ENCODE assay signal across 12 cellular contexts in genomic region chr3:194184265-194184751, GRCh38. TPM values are rescaled to one million over a fixed set of nuclear protein-coding genes. Genes with fewer than 3 reads are reported as not detected.
DNase-seq lines count a peak whose midpoint lies in the region; ATAC-seq and TF ChIP-seq lines count a peak whose summit lies in the region.
"Had no signal": no experiment of that assay in that cellular context is flagged by ENCODE, and none has a peak within 500 bp of the region (broad histone marks: within the 10 kb centered on the region; RNA-seq: fewer than 3 reads in every experiment).

No MANE protein-coding gene starts in this region.

- peak; percentile 45 for ATAC-seq in GM23338
- ATAC-seq: sciatic nerve had no signal

- H3F3A ChIP-seq in GM23338 (replicated peaks; ENCODE audit: low read depth) (no peaks in the 10 kb centered on the region), neural progenitor cell (ENCODE audit: low read depth) (peaks cover 26% of the 10 kb centered on the region)

- H3K4me1 ChIP-seq in GM23338 (ENCODE audit: insufficient read depth) (peaks cover 8% of the 10 kb centered on the region; the same call in 1 of the 2 replicates), neural progenitor cell (peaks cover 30% of the 10 kb centered on the region)
- H3K4me1 ChIP-seq: colonic mucosa had no signal

- no peak overlapping the region for H3K27ac Mint-ChIP-seq in GM23338
- H3K27ac Mint-ChIP-seq in neural progenitor cell = peak overlapping the region; percentile 57
- no peak overlapping the region for H3K27ac Mint-ChIP-seq in HFFc6

- H4K20me1 ChIP-seq in GM23338 (replicated peaks; ENCODE audit: insufficient read depth) = no peaks in the 10 kb centered on the region
- H4K20me1 ChIP-seq in neural progenitor cell (ENCODE audit: low read depth) = no peaks in the 10 kb centered on the region

- TF ChIP-seq CTCF in GM23338 (conservative IDR thresholded peaks at IDR 0.05; ENCODE audit: low read depth in 2 of 2) (no peak), VCaP (conservative IDR thresholded peaks at IDR 0.05) (no peak), neural progenitor cell (IDR thresholded peaks at IDR 0.05) (no peak), HFFc6 (IDR thresholded peaks at IDR 0.05) (no peak)

- H2AFZ ChIP-seq in GM23338 = peak overlapping the region; percentile 96
- no peak overlapping the region for H2AFZ ChIP-seq in neural progenitor cell (replicated peaks)

- peaks cover 15% of the 10 kb centered on the region for H3K4me1 Mint-ChIP-seq in GM23338
- peaks cover 27% of the 10 kb centered on the region for H3K4me1 Mint-ChIP-seq in neural progenitor cell
- H3K4me1 Mint-ChIP-seq in HFFc6 (ENCODE audit: low read depth) = no peaks in the 10 kb centered on the region

- H3K4me3 Mint-ChIP-seq in GM23338 = no peak overlapping the region
- no peak overlapping the region for H3K4me3 Mint-ChIP-seq in neural progenitor cell
- H3K4me3 Mint-ChIP-seq in HFFc6 = no peak overlapping the region

- H3K9me3 Mint-ChIP-seq in GM23338 (no peaks in the 10 kb centered on the region), neural progenitor cell (no peaks in the 10 kb centered on the region), HFFc6 (no peaks in the 10 kb centered on the region)

- H3K27ac ChIP-seq in GM23338 (ENCODE audit: low read depth) (no peak overlapping the region), VCaP (peak overlapping the region; percentile 84), neural progenitor cell (peak overlapping the region; percentile 65)
- H3K27ac ChIP-seq: colonic mucosa had no signal

- no peaks in the 10 kb centered on the region for H3K9me3 ChIP-seq in neural progenitor cell (ENCODE audit: low read depth)
- H3K9me3 ChIP-seq: colonic mucosa had no signal

- no peak for DNase-seq in GM23338 (ENCODE audit: low spot score)
- peak; percentile 90 to 99 for DNase-seq in NCI-H2081 (lab: John Stamatoyannopoulos, UW)
- peak; percentile 71 for DNase-seq in neural progenitor cell (ENCODE audit: low spot score)
- DNase-seq in activated naive CD4-positive, alpha-beta T cell (lab: John Stamatoyannopoulos, UW) = no peak
- no peak for DNase-seq in HFFc6
- no peak for DNase-seq in activated CD8-positive, alpha-beta memory T cell treated with anti-CD3 and anti-CD28 coated beads, Interleukin-2, amount 50 U/mL, for 4 hours
- DNase-seq: colonic mucosa, NCI-H1694, SIG-M5, substantia nigra had no signal

- H3K9me2 ChIP-seq in GM23338 (ENCODE audit: insufficient read depth) = no peaks in the 10 kb centered on the region

- H3K27me3 ChIP-seq in GM23338 (ENCODE audit: insufficient read depth) (no peaks in the 10 kb centered on the region), neural progenitor cell (no peaks in the 10 kb centered on the region)
- H3K27me3 ChIP-seq: colonic mucosa had no signal

- peak overlapping the region; percentile 1; the same call in 1 of the 2 replicates for H3K4me2 ChIP-seq in GM23338
- H3K4me2 ChIP-seq in neural progenitor cell = peak overlapping the region; percentile 67

- H3K27me3 Mint-ChIP-seq in GM23338 (ENCODE audit: insufficient read depth, low read depth, poor library complexity) (peaks cover 1% of the 10 kb centered on the region), neural progenitor cell (ENCODE audit: insufficient read depth, low read depth) (peaks cover 18% of the 10 kb centered on the region), HFFc6 (ENCODE audit: insufficient read depth) (peaks cover 22% of the 10 kb centered on the region)

- H3K9ac ChIP-seq in neural progenitor cell = no peak overlapping the region

- H3K36me3 Mint-ChIP-seq in GM23338 (ENCODE audit: low read depth) (no peaks in the 10 kb centered on the region), neural progenitor cell (no peaks in the 10 kb centered on the region), HFFc6 (ENCODE audit: low read depth) (no peaks in the 10 kb centered on the region)

- H3K79me2 ChIP-seq in GM23338 (replicated peaks; ENCODE audit: insufficient read depth) = no peaks in the 10 kb centered on the region
- no peaks in the 10 kb centered on the region for H3K79me2 ChIP-seq in neural progenitor cell (ENCODE audit: low read depth)

- H3K4me3 ChIP-seq in GM23338 (no peak overlapping the region), neural progenitor cell (peak overlapping the region; percentile 0)
- H3K4me3 ChIP-seq: colonic mucosa had no signal

- no peaks in the 10 kb centered on the region for H3K36me3 ChIP-seq in GM23338 (ENCODE audit: insufficient read depth)
- no peaks in the 10 kb centered on the region for H3K36me3 ChIP-seq in neural progenitor cell
- H3K36me3 ChIP-seq: colonic mucosa had no signal

TF ChIP-seq in GM23338, 12 proteins besides CTCF, POLR2A, EP300 and RAD21:
- no peak for TF ChIP-seq EZH2phosphoT487 (IDR thresholded peaks at IDR 0.05; ENCODE audit: unreplicated experiment)
TF ChIP-seq in GM23338: peak in this region for 0.

RNA-seq across cellular contexts. Expression of gene HES1, which starts 48.4 kb away (rescaled TPM):
- 40.3 and 42.7 TPM in 2 replicates for total RNA-seq in GM23338 (2014; rRNA removed; shearing (Covaris generic))
- polyA plus RNA-seq in GM23338 (2016; fragmentation: Nextera tagmentation; extraction: Ambion mirVana) = 59.3 and 60.8 TPM in 2 replicates
- total RNA-seq in neural progenitor cell (ENCODE audit: low replicate concordance) = 66.5 and 71.3 TPM in 2 replicates
- total RNA-seq in HFFc6 (2021; fragmentation: NEBNext Ultra II Directional; extraction: Animal tissue kit (Norgen Biotek cat#: 25700)) = 10 to 100 TPM in 4 of 6 experiments, 1 to 10 TPM in 2; 4.8 to 15.1 (median 13.4) TPM

Comparison
In these comparisons a context has a peak if more than half of its experiments do, and no peak if none do; other contexts are left out.
1. DNase-seq: peak in NCI-H2081 (2 of 2) and neural progenitor cell (single experiment); none in GM23338 (single experiment), activated naive CD4-positive, alpha-beta T cell (0 of 4), HFFc6 (single experiment) and activated CD8-positive, alpha-beta memory T cell treated with anti-CD3 and anti-CD28 coated beads, Interleukin-2, amount 50 U/mL, for 4 hours (single experiment).